Comparison of ENCODE assay signal across 8 cellular contexts in the genomic region with DNA sequence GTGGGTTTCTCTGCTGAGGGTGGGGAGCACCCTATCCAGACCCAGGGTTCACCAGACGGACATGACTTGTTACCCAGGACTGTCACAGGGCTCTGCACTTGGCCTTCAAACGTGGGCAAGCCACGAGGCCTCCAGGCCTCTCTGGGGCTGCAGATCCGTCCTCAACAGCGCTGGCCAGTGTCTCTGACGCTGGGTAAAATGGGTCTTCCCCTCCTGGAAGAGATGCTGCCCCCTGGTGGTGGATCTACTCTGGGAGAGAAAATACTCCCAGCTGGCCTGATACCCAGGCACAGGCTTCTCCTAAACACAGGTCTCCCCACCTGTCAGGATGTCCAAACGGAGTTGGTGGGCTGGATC. TPM values are rescaled to one million over a fixed set of nuclear protein-coding genes. Genes with fewer than 3 reads are reported as not detected.
A peak's percentile ranks its signal among the peaks of the same experiment; 100 is the strongest.
DNase-seq lines count a peak whose midpoint lies in the region; ATAC-seq, FAIRE-seq and TF ChIP-seq lines count a peak whose summit lies in the region.

No MANE protein-coding gene starts in this region.

- no peaks in the 10 kb centered on the region for H3K79me2 ChIP-seq in GM23248 (ENCODE audit: insufficient read depth)

- H3K4me1 ChIP-seq in GM23248 (ENCODE audit: insufficient read depth) (peaks cover 7% of the 10 kb centered on the region), right atrium auricular region (peaks cover 0 to 87% of the 10 kb centered on the region in 2 donors)

- peaks cover 3% of the 10 kb centered on the region for H3K4me1 Mint-ChIP-seq in T-helper 2 cell treated with Interferon-gamma antibody and Interleukin-4, amounts not matched to agents 5 μg/mL and 100 μg/mL, for 36 hours (ENCODE audit: low read depth)

- no peaks in the 10 kb centered on the region for H3K36me3 Mint-ChIP-seq in T-helper 2 cell treated with Interferon-gamma antibody and Interleukin-4, amounts not matched to agents 5 μg/mL and 100 μg/mL, for 36 hours (ENCODE audit: low read depth)

- ATAC-seq in HG03469 (IDR thresholded peaks at IDR 0.05; ENCODE audit: unreplicated experiment) = no peak

- H3K27ac ChIP-seq in GM23248 (no peak overlapping the region), right atrium auricular region (peak overlapping the region; percentile 82 to 88)

- FAIRE-seq in D721Med (lab: Jason Lieb, UNC) = no peak

- H3K4me3 ChIP-seq in GM23248 (no peak overlapping the region), right atrium auricular region (no peak overlapping the region), retinal pigment epithelial cell (ENCODE audit: low read length) (no peak overlapping the region)

- H4K20me1 ChIP-seq in GM23248 (ENCODE audit: insufficient read depth) = no peaks in the 10 kb centered on the region

- no peaks in the 10 kb centered on the region for H3K36me3 ChIP-seq in GM23248 (ENCODE audit: low read depth)
- H3K36me3 ChIP-seq in right atrium auricular region = peaks cover 58% of the 10 kb centered on the region

- peaks cover 3% of the 10 kb centered on the region for H3K27me3 Mint-ChIP-seq in T-helper 2 cell treated with Interferon-gamma antibody and Interleukin-4, amounts not matched to agents 5 μg/mL and 100 μg/mL, for 36 hours (ENCODE audit: low read depth)

- no peaks in the 10 kb centered on the region for H3K9me3 Mint-ChIP-seq in T-helper 2 cell treated with Interferon-gamma antibody and Interleukin-4, amounts not matched to agents 5 μg/mL and 100 μg/mL, for 36 hours

- no peak overlapping the region for H3K4me3 Mint-ChIP-seq in T-helper 2 cell treated with Interferon-gamma antibody and Interleukin-4, amounts not matched to agents 5 μg/mL and 100 μg/mL, for 36 hours

- DNase-seq in D721Med (ENCODE audit: insufficient read length, low spot score) (no peak), GM23248 (peak; percentile 94), NCI-H1105 treated with DMSO at 0.1 percent for 48 hours (lab: John Stamatoyannopoulos, UW) (peak; percentile 43), amygdala (lab: John Stamatoyannopoulos, UW) (peak in 53 of 56 donors; percentile 10 to 88 (median 66)), right atrium auricular region (ENCODE audit: low spot score) (peak; percentile 90), retinal pigment epithelial cell (ENCODE audit: low read depth) (no peak)
- DNase-seq in T-helper 2 cell treated with Interferon-gamma antibody and Interleukin-4, amounts not matched to agents 5 μg/mL and 100 μg/mL, for 36 hours (ENCODE audit: low spot score) = peak; percentile 70

- H3K27me3 ChIP-seq in GM23248 (replicated peaks; ENCODE audit: insufficient read depth) = no peaks in the 10 kb centered on the region
- no peaks in the 10 kb centered on the region for H3K27me3 ChIP-seq in right atrium auricular region

- H3K9ac ChIP-seq in GM23248 = 0 out of 2 replicates have a peak overlapping the region, but pooled peaks have one; percentile 24

- H3F3A ChIP-seq in GM23248 (ENCODE audit: insufficient read depth) = no peaks in the 10 kb centered on the region

- H2AFZ ChIP-seq in GM23248 = no peak overlapping the region

- in situ Hi-C loops in GM23248 (cut with MboI) = no loop called here

- no peak overlapping the region for H3K27ac Mint-ChIP-seq in T-helper 2 cell treated with Interferon-gamma antibody and Interleukin-4, amounts not matched to agents 5 μg/mL and 100 μg/mL, for 36 hours

- H3K4me2 ChIP-seq in GM23248 (ENCODE audit: unreplicated experiment) = no peak overlapping the region

- H3K9me2 ChIP-seq in GM23248 (ENCODE audit: insufficient read depth) = no peaks in the 10 kb centered on the region

- WGBS in GM23248 (ENCODE audit: low coverage in 1 of 2, low lambda C conversion rate in 2 of 2, missing lambda C conversion rate in 2 of 2), 2 experiments = 5 to 6% methylated on average over 7 of the region's 7 CpGs

- TF ChIP-seq CTCF in D721Med (IDR thresholded peaks at IDR 0.05; ENCODE audit: insufficient read depth, missing control alignments) (peak; percentile 80), right atrium auricular region (IDR thresholded peaks at IDR 0.05) (peak; percentile 75 to 93), retinal pigment epithelial cell (conservative IDR thresholded peaks at IDR 0.05; ENCODE audit: low read depth, low read length) (peak; percentile 86)

- H3K9me3 ChIP-seq in GM23248 (ENCODE audit: low read depth) (no peaks in the 10 kb centered on the region), right atrium auricular region (no peaks in the 10 kb centered on the region)

RNA-seq across cellular contexts. Expression of gene GPR17, which starts 3.7 kb away (rescaled TPM):
- not detected in 2 replicates for total RNA-seq in GM23248 (2014; rRNA removed; shearing (Covaris generic))
- polyA plus RNA-seq in GM23248 (2016; fragmentation: Nextera tagmentation; extraction: Ambion mirVana) = 0.11 TPM in 1 of 2 replicates, not detected in the other
- total RNA-seq in right atrium auricular region = under 1 TPM in 1 of 2 donors, not detected in 1; 0.24 TPM

RNA-seq across cellular contexts. Expression of gene LIMS2, which starts 25.7 kb away (rescaled TPM):
- total RNA-seq in GM23248 (2014; rRNA removed; shearing (Covaris generic)) = 3.8 and 7.2 TPM in 2 replicates
- polyA plus RNA-seq in GM23248 (2016; fragmentation: Nextera tagmentation; extraction: Ambion mirVana) = 30.4 and 33.7 TPM in 2 replicates
- total RNA-seq in right atrium auricular region = 10 to 100 TPM; 80.2 to 91.7 TPM

RNA-seq across cellular contexts. Expression of gene SFT2D3, which starts 51.6 kb away (rescaled TPM):
- total RNA-seq in GM23248 (2014; rRNA removed; shearing (Covaris generic)) = 5.7 and 9.4 TPM in 2 replicates
- not detected in 2 replicates for polyA plus RNA-seq in GM23248 (2016; fragmentation: Nextera tagmentation; extraction: Ambion mirVana)
- 1 to 10 TPM; 3.8 to 5.9 TPM for total RNA-seq in right atrium auricular region

Comparison
In these comparisons a context has a peak if more than half of its experiments do, and no peak if none do; other contexts are left out.
1. DNase-seq: peak in GM23248 (single experiment), NCI-H1105 treated with DMSO at 0.1 percent for 48 hours (single experiment), T-helper 2 cell treated with Interferon-gamma antibody and Interleukin-4, amounts not matched to agents 5 μg/mL and 100 μg/mL, for 36 hours (single experiment), amygdala (53 of 56) and right atrium auricular region (single experiment); none in D721Med (single experiment) and retinal pigment epithelial cell (single experiment).
2. Peak in every context shown above with its lines, with median percentiles within 50 percentile points of each other: CTCF ChIP-seq.